ENCODE assay signal across 32 cellular contexts in the genomic region with DNA sequence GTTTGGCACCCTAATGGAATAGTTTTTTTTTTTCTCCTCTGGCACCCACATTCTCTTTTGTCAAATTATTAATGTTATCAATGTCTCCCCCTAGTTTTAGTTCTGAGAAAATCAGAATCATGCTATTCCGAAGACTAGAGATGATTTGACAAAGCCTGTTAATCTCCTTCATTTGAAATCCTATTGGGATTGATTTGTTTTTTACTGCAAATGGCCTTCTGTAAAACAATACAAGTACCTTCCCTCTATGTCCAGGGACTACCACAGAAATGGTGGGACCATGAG. TPM values are rescaled to one million over a fixed set of nuclear protein-coding genes. Genes with fewer than 3 reads are reported as not detected.
"Had no signal": no experiment of that assay in that cellular context is flagged by ENCODE, and none has a peak within 500 bp of the region (broad histone marks: within the 10 kb centered on the region; RNA-seq: fewer than 3 reads in every experiment).

No MANE protein-coding gene starts in this region.

- H3K36me3 Mint-ChIP-seq: activated naive CD4-positive, alpha-beta T cell treated with anti-CD3 and anti-CD28 coated beads, Interleukin-2, amount 50 U/mL, for 24 hours; stimulated activated effector memory CD8-positive, alpha-beta T cell treated with anti-CD3 and anti-CD28 coated beads, Interleukin-12 subunit alpha, Interleukin-12 subunit beta, amount 100 ng/mL, for 72 hours had no signal

- H3K4me1 Mint-ChIP-seq: activated naive CD4-positive, alpha-beta T cell treated with anti-CD3 and anti-CD28 coated beads, Interleukin-2, amount 50 U/mL, for 24 hours; activated naive CD8-positive, alpha-beta T cell treated with anti-CD3 and anti-CD28 coated beads, Interleukin-2, amount 50 U/mL, for 24 hours; activated T-helper 17 cell treated with anti-CD3 and anti-CD28 coated beads, Interleukin-2, amount 50 U/mL, for 72 hours; central memory CD8-positive, alpha-beta T cell; stimulated activated effector memory CD8-positive, alpha-beta T cell treated with anti-CD3 and anti-CD28 coated beads, Interleukin-12 subunit alpha, Interleukin-12 subunit beta, amount 100 ng/mL, for 72 hours had no signal

- FAIRE-seq: TTC549 had no signal

- H3K27ac ChIP-seq: breast epithelium, left ventricle myocardium inferior, neutrophil, prostate gland, sigmoid colon, upper lobe of left lung had no signal

- H3K36me3 ChIP-seq: breast epithelium, left ventricle myocardium inferior, neutrophil, prostate gland, sigmoid colon, upper lobe of left lung had no signal

- H3K4me1 ChIP-seq: breast epithelium, left ventricle myocardium inferior, prostate gland, sigmoid colon had no signal

- H3K9me3 ChIP-seq: breast epithelium, left ventricle myocardium inferior, neutrophil, prostate gland, sigmoid colon, upper lobe of left lung had no signal

- H3K27me3 ChIP-seq: breast epithelium, neutrophil, sigmoid colon, upper lobe of left lung had no signal

- DNase-seq: activated CD4-positive, alpha-beta T cell treated with anti-CD3 and anti-CD28 coated beads for 4 hours; activated CD4-positive, alpha-beta T cell treated with anti-CD3 and anti-CD28 coated beads, Interleukin-2, amount 50 U/mL, for 4 hours; activated CD8-positive, alpha-beta memory T cell treated with anti-CD3 and anti-CD28 coated beads, Interleukin-2, amount 50 U/mL, for 4 hours; activated naive CD8-positive, alpha-beta T cell treated with anti-CD3 and anti-CD28 coated beads, Interleukin-2, amount 50 U/mL, for 24 hours; activated T-cell treated with anti-CD3 and anti-CD28 coated beads, Interleukin-2, amount 50 U/mL, for 1 hour; amygdala; endodermal cell; foreskin fibroblast; head of caudate nucleus; kidney glomerular epithelial cell; left ventricle myocardium inferior; nephron progenitor cell; retina; sigmoid colon; stimulated activated CD4-positive, alpha-beta T cell treated with anti-CD3 and anti-CD28 coated beads, Interleukin-4, amount 100 ng/mL, for 24 hours; substantia nigra; upper lobe of left lung had no signal

- H3K9me3 Mint-ChIP-seq: activated naive CD4-positive, alpha-beta T cell treated with anti-CD3 and anti-CD28 coated beads, Interleukin-2, amount 50 U/mL, for 24 hours; activated naive CD8-positive, alpha-beta T cell treated with anti-CD3 and anti-CD28 coated beads, Interleukin-2, amount 50 U/mL, for 24 hours; activated T-helper 17 cell treated with anti-CD3 and anti-CD28 coated beads, Interleukin-2, amount 50 U/mL, for 72 hours; central memory CD8-positive, alpha-beta T cell; dendritic cell treated with granulocyte-macrophage colony-stimulating factor and Interleukin-4, amounts not matched to agents 40 ng/mL and 50 ng/mL, for 4 days; stimulated activated effector memory CD8-positive, alpha-beta T cell treated with anti-CD3 and anti-CD28 coated beads, Interleukin-12 subunit alpha, Interleukin-12 subunit beta, amount 100 ng/mL, for 72 hours; stimulated activated naive CD8-positive, alpha-beta T cell treated with anti-CD3 and anti-CD28 coated beads, Interleukin-15, Interleukin-2, amounts not matched to agents 100 ng/mL and 50 ng/mL, for 24 hours had no signal

- H3K27me3 Mint-ChIP-seq: activated naive CD4-positive, alpha-beta T cell treated with anti-CD3 and anti-CD28 coated beads, Interleukin-2, amount 50 U/mL, for 24 hours; activated T-helper 17 cell treated with anti-CD3 and anti-CD28 coated beads, Interleukin-2, amount 50 U/mL, for 72 hours; central memory CD8-positive, alpha-beta T cell; dendritic cell treated with granulocyte-macrophage colony-stimulating factor and Interleukin-4, amounts not matched to agents 40 ng/mL and 50 ng/mL, for 4 days; stimulated activated naive CD8-positive, alpha-beta T cell treated with anti-CD3 and anti-CD28 coated beads, Interleukin-15, Interleukin-2, amounts not matched to agents 100 ng/mL and 50 ng/mL, for 24 hours had no signal

- H3K4me3 ChIP-seq: breast epithelium, left ventricle myocardium inferior, prostate gland, sigmoid colon, upper lobe of left lung had no signal

- H3K4me3 Mint-ChIP-seq: activated naive CD4-positive, alpha-beta T cell treated with anti-CD3 and anti-CD28 coated beads, Interleukin-2, amount 50 U/mL, for 24 hours; activated naive CD8-positive, alpha-beta T cell treated with anti-CD3 and anti-CD28 coated beads, Interleukin-2, amount 50 U/mL, for 24 hours; activated T-helper 17 cell treated with anti-CD3 and anti-CD28 coated beads, Interleukin-2, amount 50 U/mL, for 72 hours; central memory CD8-positive, alpha-beta T cell; dendritic cell treated with granulocyte-macrophage colony-stimulating factor and Interleukin-4, amounts not matched to agents 40 ng/mL and 50 ng/mL, for 4 days; endodermal cell; nephron progenitor cell; stimulated activated effector memory CD8-positive, alpha-beta T cell treated with anti-CD3 and anti-CD28 coated beads, Interleukin-12 subunit alpha, Interleukin-12 subunit beta, amount 100 ng/mL, for 72 hours; stimulated activated naive CD8-positive, alpha-beta T cell treated with anti-CD3 and anti-CD28 coated beads, Interleukin-15, Interleukin-2, amounts not matched to agents 100 ng/mL and 50 ng/mL, for 24 hours had no signal

- H3K27ac Mint-ChIP-seq: activated naive CD4-positive, alpha-beta T cell treated with anti-CD3 and anti-CD28 coated beads, Interleukin-2, amount 50 U/mL, for 24 hours; activated naive CD8-positive, alpha-beta T cell treated with anti-CD3 and anti-CD28 coated beads, Interleukin-2, amount 50 U/mL, for 24 hours; activated T-helper 17 cell treated with anti-CD3 and anti-CD28 coated beads, Interleukin-2, amount 50 U/mL, for 72 hours; dendritic cell treated with granulocyte-macrophage colony-stimulating factor and Interleukin-4, amounts not matched to agents 40 ng/mL and 50 ng/mL, for 4 days; endodermal cell; nephron progenitor cell; stimulated activated effector memory CD8-positive, alpha-beta T cell treated with anti-CD3 and anti-CD28 coated beads, Interleukin-12 subunit alpha, Interleukin-12 subunit beta, amount 100 ng/mL, for 72 hours; stimulated activated naive CD8-positive, alpha-beta T cell treated with anti-CD3 and anti-CD28 coated beads, Interleukin-15, Interleukin-2, amounts not matched to agents 100 ng/mL and 50 ng/mL, for 24 hours had no signal

- ATAC-seq: activated naive CD8-positive, alpha-beta T cell treated with anti-CD3 and anti-CD28 coated beads, Interleukin-2, amount 50 U/mL, for 24 hours; activated T-helper 17 cell treated with anti-CD3 and anti-CD28 coated beads, Interleukin-2, amount 50 U/mL, for 72 hours; esophagus mucosa; stimulated activated effector memory CD8-positive, alpha-beta T cell treated with anti-CD3 and anti-CD28 coated beads, Interleukin-12 subunit alpha, Interleukin-12 subunit beta, amount 100 ng/mL, for 72 hours had no signal

RNA-seq across cellular contexts. Expression of a gene that starts 57.4 kb away (rescaled TPM):
- total RNA-seq: activated T-helper 17 cell treated with anti-CD3 and anti-CD28 coated beads, Interleukin-2, amount 50 U/mL, for 72 hours; breast epithelium; endodermal cell; esophagus mucosa; left ventricle myocardium inferior; lung microvascular endothelial cell; mesenteric fat pad; osteocyte; prostate gland; sigmoid colon; T-helper 1 cell treated with Interleukin-12 subunit alpha and Interleukin-12 subunit beta and Interleukin-4 antibody, amounts not matched to agents 30 ng/mL and 1 ng/mL, for 36 hours had no signal
